ENCODE assay signal across 14 cellular contexts in genomic region chr2:143934170-143934912, GRCh38.
DNase-seq lines count a peak whose midpoint lies in the region; ATAC-seq lines count a peak whose summit lies in the region.
"Had no signal": no experiment of that assay in that cellular context is flagged by ENCODE, and none has a peak within 500 bp of the region (broad histone marks: within the 10 kb centered on the region; RNA-seq: fewer than 3 reads in every experiment).

No MANE protein-coding gene starts in this region.

- DNase-seq in NCI-H1105 (lab: John Stamatoyannopoulos, UW) (no peak), sciatic nerve (ENCODE audit: low spot score) (no peak), left cardiac atrium (no peak)
- DNase-seq: activated naive CD8-positive, alpha-beta T cell treated with anti-CD3 and anti-CD28 coated beads, Interleukin-2, amount 10 ng/mL, durations not matched to agents 7 days and 5 days; Karpas-422; T-helper 9 cell; trophoblast cell had no signal

- no peaks in the 10 kb centered on the region for H3K27me3 ChIP-seq in endocrine pancreas (ENCODE audit: control insufficient read depth, insufficient read depth, low read length)

- no peaks in the 10 kb centered on the region for H3K36me3 ChIP-seq in endocrine pancreas (ENCODE audit: control insufficient read depth, insufficient read depth, low read length)
- H3K36me3 ChIP-seq: BLaER1 treated with 17β-estradiol and CSF1 and Interleukin-3, amounts not matched to agents 10 nM and 100 nM; prostate gland had no signal

- H3K4me3 ChIP-seq in endocrine pancreas (ENCODE audit: control insufficient read depth, insufficient read depth, low read length) (peak overlapping the region; percentile 62), skin epidermis (no peak overlapping the region)
- H3K4me3 ChIP-seq: BLaER1 treated with 17β-estradiol and CSF1 and Interleukin-3, amounts not matched to agents 10 nM and 100 nM; prostate gland had no signal

- ATAC-seq in GM19025 (IDR thresholded peaks at IDR 0.05; ENCODE audit: low read depth, unreplicated experiment) (peak; percentile 40), HG03108 (IDR thresholded peaks at IDR 0.05; ENCODE audit: unreplicated experiment) (peak; percentile 61), sciatic nerve (no peak), GM21717 (IDR thresholded peaks at IDR 0.05; ENCODE audit: unreplicated experiment) (no peak), left cardiac atrium (no peak)

- intact Hi-C loops in sciatic nerve (cut with DNase I) = no loop called here
- intact Hi-C loops in left cardiac atrium (cut with DNase I) = no loop called here

- H3K9me3 ChIP-seq in endocrine pancreas (ENCODE audit: control insufficient read depth, low read length) = no peaks in the 10 kb centered on the region
- H3K9me3 ChIP-seq: prostate gland had no signal

- H3K4me1 ChIP-seq in endocrine pancreas (ENCODE audit: control insufficient read depth, insufficient read depth, low read length) = no peaks in the 10 kb centered on the region
- H3K4me1 ChIP-seq: prostate gland had no signal

- peak overlapping the region in 14 of 21 experiments; percentile 2 to 96 (median 81) for H3K27ac ChIP-seq in skin epidermis
- H3K27ac ChIP-seq: BLaER1 treated with 17β-estradiol and CSF1 and Interleukin-3, amounts not matched to agents 10 nM and 100 nM; prostate gland had no signal

- H3K9ac ChIP-seq in endocrine pancreas (ENCODE audit: control insufficient read depth, insufficient read depth, low read length) = no peak overlapping the region
- H3K9ac ChIP-seq: BLaER1 treated with 17β-estradiol and CSF1 and Interleukin-3, amounts not matched to agents 10 nM and 100 nM had no signal

Comparison
In these comparisons a context has a peak if more than half of its experiments do, and no peak if none do; other contexts are left out.
1. ATAC-seq: peak in GM19025 (single experiment) and HG03108 (single experiment); none in sciatic nerve (single experiment), GM21717 (single experiment) and left cardiac atrium (0 of 2).